ENCODE assay signal across 1 cellular context in the genomic region with DNA sequence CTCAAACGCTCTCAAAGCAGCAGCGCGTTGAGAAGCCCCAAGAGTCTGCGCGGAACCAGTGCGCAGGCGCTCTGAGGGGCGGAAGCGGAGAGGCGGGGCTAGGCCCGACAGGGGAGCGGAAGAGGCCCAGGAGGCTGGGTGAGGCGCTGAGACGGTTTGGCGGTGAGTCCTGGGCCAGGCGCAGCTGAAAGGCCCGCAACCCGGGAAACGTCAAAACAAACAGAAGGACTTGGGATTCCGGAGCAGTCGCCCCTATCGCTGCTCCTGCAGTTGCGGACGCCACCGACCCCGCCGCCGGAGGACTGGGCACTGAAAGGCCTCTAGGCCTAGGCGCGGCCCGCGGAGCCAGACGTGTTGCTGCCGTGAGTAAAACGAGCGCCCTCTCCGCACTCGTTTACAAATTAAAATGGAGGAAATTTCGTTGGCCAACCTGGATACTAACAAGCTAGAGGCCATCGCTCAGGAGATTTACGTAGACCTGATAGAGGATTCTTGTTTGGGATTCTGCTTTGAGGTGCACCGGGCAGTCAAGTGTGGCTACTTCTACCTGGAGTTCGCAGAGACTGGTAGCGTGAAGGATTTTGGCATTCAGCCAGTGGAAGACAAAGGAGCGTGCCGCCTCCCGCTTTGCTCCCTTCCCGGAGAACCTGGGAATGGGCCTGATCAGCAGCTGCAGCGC.
TF ChIP-seq lines count a peak whose summit lies in the region.

A gene with protein sequence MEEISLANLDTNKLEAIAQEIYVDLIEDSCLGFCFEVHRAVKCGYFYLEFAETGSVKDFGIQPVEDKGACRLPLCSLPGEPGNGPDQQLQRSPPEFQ (plus strand): TSS at position 129 of the 679 bp plus-strand sequence. CDS start 278 bp downstream, at position 407.

TF ChIP-seq in HepG2, 621 proteins besides CTCF, POLR2A, EP300 and RAD21 (continued from another document and continues in another):
- TF ChIP-seq, protein P1, sequence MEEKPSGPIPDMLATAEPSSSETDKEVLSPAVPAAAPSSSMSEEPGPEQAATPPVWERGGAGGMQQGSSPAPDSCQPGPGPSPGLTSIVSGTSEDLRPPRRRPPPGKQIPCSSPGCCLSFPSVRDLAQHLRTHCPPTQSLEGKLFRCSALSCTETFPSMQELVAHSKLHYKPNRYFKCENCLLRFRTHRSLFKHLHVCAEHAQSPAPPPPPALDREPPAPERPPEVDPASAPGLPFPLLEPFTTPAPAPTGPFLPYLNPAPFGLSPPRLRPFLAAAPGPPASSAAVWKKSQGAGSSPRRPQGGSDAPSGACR (CRISPR knock-in tag; IDR thresholded peaks at IDR 0.05), result peak; percentile 64; the same call in 1 of the 2 replicates
- TF ChIP-seq, protein P2, sequence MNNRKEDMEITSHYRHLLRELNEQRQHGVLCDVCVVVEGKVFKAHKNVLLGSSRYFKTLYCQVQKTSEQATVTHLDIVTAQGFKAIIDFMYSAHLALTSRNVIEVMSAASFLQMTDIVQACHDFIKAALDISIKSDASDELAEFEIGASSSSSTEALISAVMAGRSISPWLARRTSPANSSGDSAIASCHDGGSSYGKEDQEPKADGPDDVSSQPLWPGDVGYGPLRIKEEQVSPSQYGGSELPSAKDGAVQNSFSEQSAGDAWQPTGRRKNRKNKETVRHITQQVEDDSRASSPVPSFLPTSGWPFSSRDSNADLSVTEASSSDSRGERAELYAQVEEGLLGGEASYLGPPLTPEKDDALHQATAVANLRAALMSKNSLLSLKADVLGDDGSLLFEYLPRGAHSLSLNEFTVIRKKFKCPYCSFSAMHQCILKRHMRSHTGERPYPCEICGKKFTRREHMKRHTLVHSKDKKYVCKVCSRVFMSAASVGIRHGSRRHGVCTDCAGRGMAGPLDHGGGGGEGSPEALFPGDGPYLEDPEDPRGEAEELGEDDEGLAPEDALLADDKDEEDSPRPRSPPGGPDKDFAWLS (CRISPR knock-in tag; IDR thresholded peaks at IDR 0.05; ENCODE audit: borderline replicate concordance), result no peak
- TF ChIP-seq ZNF256 (CRISPR knock-in tag; conservative IDR thresholded peaks at IDR 0.05) (no peak; the same call in 1 of the 2 replicates), FIP1L1 (IDR thresholded peaks at IDR 0.05; ENCODE audit: borderline replicate concordance, insufficient read depth, low read depth, low read length) (no peak), HES4 (CRISPR knock-in tag; IDR thresholded peaks at IDR 0.05; ENCODE audit: borderline replicate concordance) (0 out of 2 replicates have a peak, but pooled peaks have one; percentile 48), ZNF724P (CRISPR knock-in tag; IDR thresholded peaks at IDR 0.05; ENCODE audit: borderline replicate concordance) (no peak; the same call in 1 of the 2 replicates), HDAC1 (CRISPR knock-in tag; IDR thresholded peaks at IDR 0.05) (peak; percentile 77), ZNF234 (CRISPR knock-in tag; conservative IDR thresholded peaks at IDR 0.05) (no peak), SMAD3 (CRISPR knock-in tag; IDR thresholded peaks at IDR 0.05) (0 out of 2 replicates have a peak, but pooled peaks have one; percentile 39), RFX1 (IDR thresholded peaks at IDR 0.05) (peak; percentile 48; the same call in 1 of the 2 replicates), IRF2 (CRISPR knock-in tag; IDR thresholded peaks at IDR 0.05) (peak; percentile 57), ZNF251 (CRISPR knock-in tag; IDR thresholded peaks at IDR 0.05) (no peak), HMGA1 (CRISPR knock-in tag; conservative IDR thresholded peaks at IDR 0.05) (no peak), MATR3 (CRISPR knock-in tag; IDR thresholded peaks at IDR 0.05) (no peak), FOXM1 (CRISPR knock-in tag; IDR thresholded peaks at IDR 0.05) (no peak), JUN (CRISPR knock-in tag; IDR thresholded peaks at IDR 0.05) (no peak), ZNF510 (CRISPR knock-in tag; IDR thresholded peaks at IDR 0.05; ENCODE audit: low read depth) (no peak), ZNF333 (CRISPR knock-in tag; IDR thresholded peaks at IDR 0.05; ENCODE audit: borderline replicate concordance) (no peak), RNF2 (conservative IDR thresholded peaks at IDR 0.05; ENCODE audit: low read depth) (no peak; the same call in none of the 2 replicates), SAP130 (CRISPR knock-in tag; IDR thresholded peaks at IDR 0.05; ENCODE audit: low read depth) (peak; percentile 78), ZFP37 (CRISPR knock-in tag; IDR thresholded peaks at IDR 0.05; ENCODE audit: borderline replicate concordance) (no peak), YY1 (IDR thresholded peaks at IDR 0.05; ENCODE audit: insufficient read depth, insufficient replicate concordance, low read depth, low read length) (peak; percentile 52), ZNF260 (CRISPR knock-in tag; IDR thresholded peaks at IDR 0.05; ENCODE audit: borderline replicate concordance, low read depth) (no peak), HDAC6 (IDR thresholded peaks at IDR 0.05; ENCODE audit: low read depth, low read length) (no peak), ZBTB38 (CRISPR knock-in tag; IDR thresholded peaks at IDR 0.05) (peak; percentile 52; the same call in 1 of the 2 replicates), ETV5 (CRISPR knock-in tag; IDR thresholded peaks at IDR 0.05; ENCODE audit: borderline replicate concordance) (peak; percentile 76)
- TF ChIP-seq, protein P3, sequence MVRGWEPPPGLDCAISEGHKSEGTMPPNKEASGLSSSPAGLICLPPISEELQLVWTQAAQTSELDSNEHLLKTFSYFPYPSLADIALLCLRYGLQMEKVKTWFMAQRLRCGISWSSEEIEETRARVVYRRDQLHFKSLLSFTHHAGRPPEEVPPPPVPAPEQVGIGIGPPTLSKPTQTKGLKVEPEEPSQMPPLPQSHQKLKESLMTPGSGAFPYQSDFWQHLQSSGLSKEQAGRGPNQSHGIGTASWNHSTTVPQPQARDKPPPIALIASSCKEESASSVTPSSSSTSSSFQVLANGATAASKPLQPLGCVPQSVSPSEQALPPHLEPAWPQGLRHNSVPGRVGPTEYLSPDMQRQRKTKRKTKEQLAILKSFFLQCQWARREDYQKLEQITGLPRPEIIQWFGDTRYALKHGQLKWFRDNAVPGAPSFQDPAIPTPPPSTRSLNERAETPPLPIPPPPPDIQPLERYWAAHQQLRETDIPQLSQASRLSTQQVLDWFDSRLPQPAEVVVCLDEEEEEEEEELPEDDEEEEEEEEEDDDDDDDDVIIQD (CRISPR knock-in tag; IDR thresholded peaks at IDR 0.05; ENCODE audit: low read depth), result no peak
- TF ChIP-seq, protein P4, sequence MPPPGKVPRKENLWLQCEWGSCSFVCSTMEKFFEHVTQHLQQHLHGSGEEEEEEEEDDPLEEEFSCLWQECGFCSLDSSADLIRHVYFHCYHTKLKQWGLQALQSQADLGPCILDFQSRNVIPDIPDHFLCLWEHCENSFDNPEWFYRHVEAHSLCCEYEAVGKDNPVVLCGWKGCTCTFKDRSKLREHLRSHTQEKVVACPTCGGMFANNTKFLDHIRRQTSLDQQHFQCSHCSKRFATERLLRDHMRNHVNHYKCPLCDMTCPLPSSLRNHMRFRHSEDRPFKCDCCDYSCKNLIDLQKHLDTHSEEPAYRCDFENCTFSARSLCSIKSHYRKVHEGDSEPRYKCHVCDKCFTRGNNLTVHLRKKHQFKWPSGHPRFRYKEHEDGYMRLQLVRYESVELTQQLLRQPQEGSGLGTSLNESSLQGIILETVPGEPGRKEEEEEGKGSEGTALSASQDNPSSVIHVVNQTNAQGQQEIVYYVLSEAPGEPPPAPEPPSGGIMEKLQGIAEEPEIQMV (CRISPR knock-in tag; IDR thresholded peaks at IDR 0.05; ENCODE audit: low read depth), result no peak
- TF ChIP-seq, protein P5, sequence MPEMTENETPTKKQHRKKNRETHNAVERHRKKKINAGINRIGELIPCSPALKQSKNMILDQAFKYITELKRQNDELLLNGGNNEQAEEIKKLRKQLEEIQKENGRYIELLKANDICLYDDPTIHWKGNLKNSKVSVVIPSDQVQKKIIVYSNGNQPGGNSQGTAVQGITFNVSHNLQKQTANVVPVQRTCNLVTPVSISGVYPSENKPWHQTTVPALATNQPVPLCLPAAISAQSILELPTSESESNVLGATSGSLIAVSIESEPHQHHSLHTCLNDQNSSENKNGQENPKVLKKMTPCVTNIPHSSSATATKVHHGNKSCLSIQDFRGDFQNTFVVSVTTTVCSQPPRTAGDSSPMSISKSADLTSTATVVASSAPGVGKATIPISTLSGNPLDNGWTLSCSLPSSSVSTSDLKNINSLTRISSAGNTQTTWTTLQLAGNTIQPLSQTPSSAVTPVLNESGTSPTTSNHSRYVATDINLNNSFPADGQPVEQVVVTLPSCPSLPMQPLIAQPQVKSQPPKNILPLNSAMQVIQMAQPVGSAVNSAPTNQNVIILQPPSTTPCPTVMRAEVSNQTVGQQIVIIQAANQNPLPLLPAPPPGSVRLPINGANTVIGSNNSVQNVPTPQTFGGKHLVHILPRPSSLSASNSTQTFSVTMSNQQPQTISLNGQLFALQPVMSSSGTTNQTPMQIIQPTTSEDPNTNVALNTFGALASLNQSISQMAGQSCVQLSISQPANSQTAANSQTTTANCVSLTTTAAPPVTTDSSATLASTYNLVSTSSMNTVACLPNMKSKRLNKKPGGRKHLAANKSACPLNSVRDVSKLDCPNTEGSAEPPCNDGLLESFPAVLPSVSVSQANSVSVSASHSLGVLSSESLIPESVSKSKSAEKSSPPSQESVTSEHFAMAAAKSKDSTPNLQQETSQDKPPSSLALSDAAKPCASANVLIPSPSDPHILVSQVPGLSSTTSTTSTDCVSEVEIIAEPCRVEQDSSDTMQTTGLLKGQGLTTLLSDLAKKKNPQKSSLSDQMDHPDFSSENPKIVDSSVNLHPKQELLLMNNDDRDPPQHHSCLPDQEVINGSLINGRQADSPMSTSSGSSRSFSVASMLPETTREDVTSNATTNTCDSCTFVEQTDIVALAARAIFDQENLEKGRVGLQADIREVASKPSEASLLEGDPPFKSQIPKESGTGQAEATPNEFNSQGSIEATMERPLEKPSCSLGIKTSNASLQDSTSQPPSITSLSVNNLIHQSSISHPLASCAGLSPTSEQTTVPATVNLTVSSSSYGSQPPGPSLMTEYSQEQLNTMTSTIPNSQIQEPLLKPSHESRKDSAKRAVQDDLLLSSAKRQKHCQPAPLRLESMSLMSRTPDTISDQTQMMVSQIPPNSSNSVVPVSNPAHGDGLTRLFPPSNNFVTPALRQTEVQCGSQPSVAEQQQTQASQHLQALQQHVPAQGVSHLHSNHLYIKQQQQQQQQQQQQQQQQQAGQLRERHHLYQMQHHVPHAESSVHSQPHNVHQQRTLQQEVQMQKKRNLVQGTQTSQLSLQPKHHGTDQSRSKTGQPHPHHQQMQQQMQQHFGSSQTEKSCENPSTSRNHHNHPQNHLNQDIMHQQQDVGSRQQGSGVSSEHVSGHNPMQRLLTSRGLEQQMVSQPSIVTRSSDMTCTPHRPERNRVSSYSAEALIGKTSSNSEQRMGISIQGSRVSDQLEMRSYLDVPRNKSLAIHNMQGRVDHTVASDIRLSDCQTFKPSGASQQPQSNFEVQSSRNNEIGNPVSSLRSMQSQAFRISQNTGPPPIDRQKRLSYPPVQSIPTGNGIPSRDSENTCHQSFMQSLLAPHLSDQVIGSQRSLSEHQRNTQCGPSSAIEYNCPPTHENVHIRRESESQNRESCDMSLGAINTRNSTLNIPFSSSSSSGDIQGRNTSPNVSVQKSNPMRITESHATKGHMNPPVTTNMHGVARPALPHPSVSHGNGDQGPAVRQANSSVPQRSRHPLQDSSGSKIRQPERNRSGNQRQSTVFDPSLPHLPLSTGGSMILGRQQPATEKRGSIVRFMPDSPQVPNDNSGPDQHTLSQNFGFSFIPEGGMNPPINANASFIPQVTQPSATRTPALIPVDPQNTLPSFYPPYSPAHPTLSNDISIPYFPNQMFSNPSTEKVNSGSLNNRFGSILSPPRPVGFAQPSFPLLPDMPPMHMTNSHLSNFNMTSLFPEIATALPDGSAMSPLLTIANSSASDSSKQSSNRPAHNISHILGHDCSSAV (CRISPR knock-in tag; IDR thresholded peaks at IDR 0.05; ENCODE audit: borderline replicate concordance), result no peak
- TF ChIP-seq, protein P6, sequence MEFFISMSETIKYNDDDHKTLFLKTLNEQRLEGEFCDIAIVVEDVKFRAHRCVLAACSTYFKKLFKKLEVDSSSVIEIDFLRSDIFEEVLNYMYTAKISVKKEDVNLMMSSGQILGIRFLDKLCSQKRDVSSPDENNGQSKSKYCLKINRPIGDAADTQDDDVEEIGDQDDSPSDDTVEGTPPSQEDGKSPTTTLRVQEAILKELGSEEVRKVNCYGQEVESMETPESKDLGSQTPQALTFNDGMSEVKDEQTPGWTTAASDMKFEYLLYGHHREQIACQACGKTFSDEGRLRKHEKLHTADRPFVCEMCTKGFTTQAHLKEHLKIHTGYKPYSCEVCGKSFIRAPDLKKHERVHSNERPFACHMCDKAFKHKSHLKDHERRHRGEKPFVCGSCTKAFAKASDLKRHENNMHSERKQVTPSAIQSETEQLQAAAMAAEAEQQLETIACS (CRISPR knock-in tag; IDR thresholded peaks at IDR 0.05), result no peak
- TF ChIP-seq, protein P7, sequence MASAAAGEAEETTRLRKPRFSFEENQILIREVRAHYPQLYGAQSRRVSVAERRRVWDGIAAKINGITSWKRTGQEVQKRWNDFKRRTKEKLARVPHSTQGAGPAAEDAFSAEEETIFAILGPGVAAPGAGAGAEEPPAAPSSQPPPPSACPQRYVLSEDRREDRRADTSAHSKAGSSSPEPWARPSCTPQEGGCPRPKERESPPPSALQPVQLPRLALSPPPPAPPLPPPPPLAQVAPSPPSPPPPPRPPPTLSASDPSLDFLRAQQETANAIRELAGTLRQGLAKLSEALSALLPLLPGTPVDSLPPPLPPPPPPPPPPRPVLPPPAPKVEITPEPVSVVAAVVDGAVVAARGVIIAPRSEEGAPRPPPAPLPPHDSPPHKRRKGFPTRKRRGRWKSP (CRISPR knock-in tag; IDR thresholded peaks at IDR 0.05), result peak; percentile 87; the same call in 1 of the 2 replicates
